In genomic region chr17:4678448-4679026, GRCh38 we compare ENCODE assay signal across 10 cellular contexts. TPM values are rescaled to one million over a fixed set of nuclear protein-coding genes. Genes with fewer than 3 reads are reported as not detected.
DNase-seq lines count a peak whose midpoint lies in the region; ATAC-seq and TF ChIP-seq lines count a peak whose summit lies in the region.
"Had no signal": no experiment of that assay in that cellular context is flagged by ENCODE, and none has a peak within 500 bp of the region (broad histone marks: within the 10 kb centered on the region; RNA-seq: fewer than 3 reads in every experiment).

No MANE protein-coding gene starts in this region.

- POLR2A ChIA-PET in SK-N-SH (lab: Yijun Ruan, JAX) = interaction anchor here (0.7 to 1.2 kb wide), 2 partner anchors 22 to 112 kb away, joined by 3 read pairs; no protein-coding TSS in a partner anchor

- no peaks in the 10 kb centered on the region for H3K9me3 Mint-ChIP-seq in activated CD8-positive, alpha-beta memory T cell treated with anti-CD3 and anti-CD28 coated beads, Interleukin-2, amount 10 ng/mL, durations not matched to agents 7 days and 5 days (ENCODE audit: low read depth)
- H3K9me3 Mint-ChIP-seq in stimulated activated effector memory CD8-positive, alpha-beta T cell treated with anti-CD3 and anti-CD28 coated beads, Interleukin-12 subunit alpha, Interleukin-12 subunit beta, amount 100 ng/mL, for 72 hours = no peaks in the 10 kb centered on the region
- H3K9me3 Mint-ChIP-seq: CD14-positive monocyte had no signal

- H3K79me2 ChIP-seq in SK-N-SH (ENCODE audit: insufficient read depth) = no peaks in the 10 kb centered on the region; the same call in 1 of the 2 replicates

- H3K27ac Mint-ChIP-seq in activated CD8-positive, alpha-beta memory T cell treated with anti-CD3 and anti-CD28 coated beads, Interleukin-2, amount 10 ng/mL, durations not matched to agents 7 days and 5 days = no peak overlapping the region
- peak overlapping the region; percentile 40 for H3K27ac Mint-ChIP-seq in stimulated activated effector memory CD8-positive, alpha-beta T cell treated with anti-CD3 and anti-CD28 coated beads, Interleukin-12 subunit alpha, Interleukin-12 subunit beta, amount 100 ng/mL, for 72 hours

- peaks cover 13% of the 10 kb centered on the region for H4K20me1 ChIP-seq in SK-N-SH (ENCODE audit: insufficient read depth)

- H3K36me3 ChIP-seq in SK-N-SH (replicated peaks in 1 of 2; ENCODE audit: control insufficient read depth in 1 of 2, insufficient read depth in 2 of 2, low read length in 1 of 2) (peaks cover 36 to 51% of the 10 kb centered on the region in 2 experiments), vagina (peaks cover 0 to 88% of the 10 kb centered on the region in 2 donors)

- H3K9me3 ChIP-seq in SK-N-SH = no peaks in the 10 kb centered on the region
- no peaks in the 10 kb centered on the region for H3K9me3 ChIP-seq in vagina
- H3K9me3 ChIP-seq: thoracic aorta had no signal

- CTCF ChIA-PET in activated CD8-positive, alpha-beta memory T cell treated with anti-CD3 and anti-CD28 coated beads, Interleukin-2, amount 10 ng/mL, durations not matched to agents 7 days and 5 days (lab: Charles Lee) = no interaction called here
- CTCF ChIA-PET in SK-N-SH (lab: Yijun Ruan, JAX) = interaction anchor here (0.9 to 1.4 kb wide), 3 partner anchors 14 to 112 kb away, joined by 3 to 4 read pairs (median 3); no protein-coding TSS in a partner anchor

- peaks cover 16% of the 10 kb centered on the region for H3F3A ChIP-seq in SK-N-SH (replicated peaks; ENCODE audit: insufficient read depth)

- no peak for TF ChIP-seq POLR2A in vagina (IDR thresholded peaks at IDR 0.05)

- peak overlapping the region; percentile 46 for H3K4me2 ChIP-seq in SK-N-SH

- peak in 1 of 2 experiments; percentile 61; a peak in 2 of 4 replicates for TF ChIP-seq EP300 in SK-N-SH (IDR thresholded peaks at IDR 0.05; ENCODE audit: borderline replicate concordance in 1 of 2, low read depth in 1 of 2, low read length in 1 of 2)

- no peaks in the 10 kb centered on the region for H3K9me2 ChIP-seq in SK-N-SH

- peaks cover 11 to 15% of the 10 kb centered on the region in 2 experiments; a peak in 3 of 4 replicates for H3K4me1 ChIP-seq in SK-N-SH (ENCODE audit: control insufficient read depth in 1 of 2, insufficient read depth in 2 of 2, low read depth in 1 of 2, low read length in 1 of 2)
- H3K4me1 ChIP-seq in vagina = no peaks in the 10 kb centered on the region

- H3K27me3 ChIP-seq in SK-N-SH (ENCODE audit: insufficient read depth) (no peaks in the 10 kb centered on the region), vagina (no peaks in the 10 kb centered on the region)

- TF ChIP-seq RAD21 in SK-N-SH (IDR thresholded peaks at IDR 0.05; ENCODE audit: low read length) = no peak

- no peaks in the 10 kb centered on the region for H3K27me3 Mint-ChIP-seq in activated CD8-positive, alpha-beta memory T cell treated with anti-CD3 and anti-CD28 coated beads, Interleukin-2, amount 10 ng/mL, durations not matched to agents 7 days and 5 days

- no peak overlapping the region for H2AFZ ChIP-seq in SK-N-SH (ENCODE audit: low read depth)

- H3K4me3 ChIP-seq in SK-N-SH (ENCODE audit: low read depth in 2 of 2, low read length in 1 of 2) (no peak overlapping the region), fibroblast of pulmonary artery (replicated peaks; ENCODE audit: low read depth, low read length) (no peak overlapping the region), vagina (no peak overlapping the region)
- H3K4me3 ChIP-seq: thoracic aorta had no signal

- ATAC-seq in activated CD8-positive, alpha-beta memory T cell treated with anti-CD3 and anti-CD28 coated beads, Interleukin-2, amount 10 ng/mL, durations not matched to agents 7 days and 5 days = peak; percentile 42
- ATAC-seq in stimulated activated effector memory CD8-positive, alpha-beta T cell treated with anti-CD3 and anti-CD28 coated beads, Interleukin-12 subunit alpha, Interleukin-12 subunit beta, amount 100 ng/mL, for 72 hours = peak; percentile 93
- no peak for ATAC-seq in HG03442 (IDR thresholded peaks at IDR 0.05; ENCODE audit: unreplicated experiment)

- TF ChIP-seq CTCF in SK-N-SH (IDR thresholded peaks at IDR 0.05) (no peak), fibroblast of pulmonary artery (IDR thresholded peaks at IDR 0.05; ENCODE audit: low read length, missing control alignments) (no peak), vagina (IDR thresholded peaks at IDR 0.05) (no peak)

- peaks cover 28% of the 10 kb centered on the region for H3K36me3 Mint-ChIP-seq in activated CD8-positive, alpha-beta memory T cell treated with anti-CD3 and anti-CD28 coated beads, Interleukin-2, amount 10 ng/mL, durations not matched to agents 7 days and 5 days
- H3K36me3 Mint-ChIP-seq in stimulated activated effector memory CD8-positive, alpha-beta T cell treated with anti-CD3 and anti-CD28 coated beads, Interleukin-12 subunit alpha, Interleukin-12 subunit beta, amount 100 ng/mL, for 72 hours = peaks cover 100% of the 10 kb centered on the region

- intact Hi-C loops in vagina (cut with DNase I) = no loop called here

- peaks cover 19% of the 10 kb centered on the region for H3K4me1 Mint-ChIP-seq in activated CD8-positive, alpha-beta memory T cell treated with anti-CD3 and anti-CD28 coated beads, Interleukin-2, amount 10 ng/mL, durations not matched to agents 7 days and 5 days
- H3K4me1 Mint-ChIP-seq in stimulated activated effector memory CD8-positive, alpha-beta T cell treated with anti-CD3 and anti-CD28 coated beads, Interleukin-12 subunit alpha, Interleukin-12 subunit beta, amount 100 ng/mL, for 72 hours = peaks cover 16% of the 10 kb centered on the region
- H3K4me1 Mint-ChIP-seq: CD14-positive monocyte had no signal

- peak; percentile 56 for DNase-seq in activated CD8-positive, alpha-beta memory T cell treated with anti-CD3 and anti-CD28 coated beads, Interleukin-2, amount 10 ng/mL, durations not matched to agents 7 days and 5 days
- DNase-seq in activated CD8-positive, alpha-beta memory T cell treated with anti-CD3 and anti-CD28 coated beads, Interleukin-2, amount 50 U/mL, for 4 hours = no peak
- DNase-seq in SK-N-SH (peak; percentile 61), fibroblast of pulmonary artery (ENCODE audit: low read depth) (peak; percentile 72), vagina (ENCODE audit: extremely low spot score in 2 of 2) (no peak), RPMI8226 (no peak)
- no peak for DNase-seq in stimulated activated effector memory CD8-positive, alpha-beta T cell treated with anti-CD3 and anti-CD28 coated beads, Interleukin-12 subunit alpha, Interleukin-12 subunit beta, amount 100 ng/mL, for 72 hours (ENCODE audit: low spot score in 2 of 2)

- H3K4me3 Mint-ChIP-seq in activated CD8-positive, alpha-beta memory T cell treated with anti-CD3 and anti-CD28 coated beads, Interleukin-2, amount 10 ng/mL, durations not matched to agents 7 days and 5 days = no peak overlapping the region
- H3K4me3 Mint-ChIP-seq in stimulated activated effector memory CD8-positive, alpha-beta T cell treated with anti-CD3 and anti-CD28 coated beads, Interleukin-12 subunit alpha, Interleukin-12 subunit beta, amount 100 ng/mL, for 72 hours = no peak overlapping the region
- H3K4me3 Mint-ChIP-seq: CD14-positive monocyte had no signal

- WGBS in SK-N-SH (ENCODE audit: low lambda C conversion rate) = 19% methylated on average over 14 of the region's 14 CpGs

- H3K27ac ChIP-seq in SK-N-SH (ENCODE audit: low read depth in 2 of 2, low read length in 1 of 2) = peak overlapping the region in 1 of 2 experiments; percentile 44; a peak in 2 of 4 replicates
- no peak overlapping the region for H3K27ac ChIP-seq in vagina
- H3K27ac ChIP-seq: thoracic aorta had no signal

- peak overlapping the region; percentile 15; the same call in 1 of the 2 replicates for H3K9ac ChIP-seq in SK-N-SH

TF ChIP-seq in SK-N-SH, 30 proteins besides CTCF, POLR2A, EP300 and RAD21 (continues in another document):
- TF ChIP-seq NRF1 (IDR thresholded peaks at IDR 0.05; ENCODE audit: low read depth, low read length) (no peak), CHD2 (IDR thresholded peaks at IDR 0.05; ENCODE audit: low read length, partially characterized antibody) (no peak), GATA2 (CRISPR knock-in tag; IDR thresholded peaks at IDR 0.05) (peak; percentile 74), GABPA (IDR thresholded peaks at IDR 0.05; ENCODE audit: low read depth) (no peak), RCOR1 (IDR thresholded peaks at IDR 0.05; ENCODE audit: low read length) (peak; percentile 58; the same call in 1 of the 2 replicates), FOXJ3 (CRISPR knock-in tag; IDR thresholded peaks at IDR 0.05) (peak; percentile 19; the same call in 1 of the 2 replicates), RXRA (IDR thresholded peaks at IDR 0.05; ENCODE audit: borderline replicate concordance, low read depth) (peak; percentile 70; the same call in 1 of the 2 replicates), TCF12 (IDR thresholded peaks at IDR 0.05) (peak; percentile 83), NFIC (IDR thresholded peaks at IDR 0.05; ENCODE audit: borderline replicate concordance) (peak; percentile 79), JUND (IDR thresholded peaks at IDR 0.05) (peak; percentile 60)

RNA-seq across cellular contexts. Expression of gene PELP1, which starts 25.4 kb away (rescaled TPM):
- total RNA-seq in activated CD8-positive, alpha-beta memory T cell treated with anti-CD3 and anti-CD28 coated beads, Interleukin-2, amount 10 ng/mL, durations not matched to agents 7 days and 5 days = 10 to 100 TPM; 88.5 to 96.9 TPM
- 12.2 and 21.8 TPM in 2 replicates for polyA plus RNA-seq in SK-N-SH (2012; rRNA removed)
- polyA plus RNA-seq in SK-N-SH (2012; cell fraction: cytosol; rRNA removed) = 6.9 and 10.2 TPM in 2 replicates
- polyA plus RNA-seq in SK-N-SH (2012; cell fraction: nucleus; rRNA removed) = 63.1 and 71.2 TPM in 2 replicates
- 19.4 TPM for total RNA-seq in vagina

RNA-seq across cellular contexts. Expression of gene ARRB2, which starts 31.9 kb away (rescaled TPM):
- total RNA-seq in activated CD8-positive, alpha-beta memory T cell treated with anti-CD3 and anti-CD28 coated beads, Interleukin-2, amount 10 ng/mL, durations not matched to agents 7 days and 5 days = 100 to 1,000 TPM; 348 to 365 TPM
- polyA plus RNA-seq in SK-N-SH (2012; rRNA removed) = 17.3 and 24.6 TPM in 2 replicates
- 13.2 and 16.2 TPM in 2 replicates for polyA plus RNA-seq in SK-N-SH (2012; cell fraction: cytosol; rRNA removed)
- 30.4 and 40.1 TPM in 2 replicates for polyA plus RNA-seq in SK-N-SH (2012; cell fraction: nucleus; rRNA removed)
- 28.0 TPM for total RNA-seq in vagina

RNA-seq across cellular contexts. Expression of gene ALOX15, which starts 37.1 kb away (rescaled TPM):
- not detected for total RNA-seq in activated CD8-positive, alpha-beta memory T cell treated with anti-CD3 and anti-CD28 coated beads, Interleukin-2, amount 10 ng/mL, durations not matched to agents 7 days and 5 days
- not detected in 2 replicates for polyA plus RNA-seq in SK-N-SH (2012; rRNA removed)
- 0.03 and 0.12 TPM in 2 replicates for polyA plus RNA-seq in SK-N-SH (2012; cell fraction: cytosol; rRNA removed)
- polyA plus RNA-seq in SK-N-SH (2012; cell fraction: nucleus; rRNA removed) = 0.02 and 0.09 TPM in 2 replicates
- total RNA-seq in vagina = not detected
- total RNA-seq: thoracic aorta had no signal

RNA-seq across cellular contexts. Expression of gene MED11, which starts 52.7 kb away (rescaled TPM):
- total RNA-seq in activated CD8-positive, alpha-beta memory T cell treated with anti-CD3 and anti-CD28 coated beads, Interleukin-2, amount 10 ng/mL, durations not matched to agents 7 days and 5 days = 10 to 100 TPM; 23.6 to 26.1 TPM
- 51.0 and 54.4 TPM in 2 replicates for polyA plus RNA-seq in SK-N-SH (2012; rRNA removed)
- polyA plus RNA-seq in SK-N-SH (2012; cell fraction: cytosol; rRNA removed) = 37.1 and 45.1 TPM in 2 replicates
- polyA plus RNA-seq in SK-N-SH (2012; cell fraction: nucleus; rRNA removed) = 42.9 and 56.8 TPM in 2 replicates
- 28.5 TPM for total RNA-seq in vagina

Comparison
In these comparisons a context has a peak if more than half of its experiments do, and no peak if none do; other contexts are left out.
1. DNase-seq: peak in activated CD8-positive, alpha-beta memory T cell treated with anti-CD3 and anti-CD28 coated beads, Interleukin-2, amount 10 ng/mL, durations not matched to agents 7 days and 5 days (single experiment), SK-N-SH (single experiment) and fibroblast of pulmonary artery (single experiment); none in activated CD8-positive, alpha-beta memory T cell treated with anti-CD3 and anti-CD28 coated beads, Interleukin-2, amount 50 U/mL, for 4 hours (single experiment), stimulated activated effector memory CD8-positive, alpha-beta T cell treated with anti-CD3 and anti-CD28 coated beads, Interleukin-12 subunit alpha, Interleukin-12 subunit beta, amount 100 ng/mL, for 72 hours (0 of 2), vagina (0 of 2) and RPMI8226 (single experiment).
2. RNA of gene ARRB2, which starts 31.9 kb away (total RNA-seq): 348 to 365 TPM in activated CD8-positive, alpha-beta memory T cell treated with anti-CD3 and anti-CD28 coated beads, Interleukin-2, amount 10 ng/mL, durations not matched to agents 7 days and 5 days; 28.0 TPM in vagina (single experiment); every median in the first group is over 10 times any median in the second.